Comparison of ENCODE assay signal across 21 cellular contexts in genomic region chr9:96175001-96175400, GRCh38.
A peak's percentile ranks its signal among the peaks of the same experiment; 100 is the strongest.
DNase-seq lines count a peak whose midpoint lies in the region; ATAC-seq, FAIRE-seq and TF ChIP-seq lines count a peak whose summit lies in the region.
"Had no signal": no experiment of that assay in that cellular context is flagged by ENCODE, and none has a peak within 500 bp of the region (broad histone marks: within the 10 kb centered on the region; RNA-seq: fewer than 3 reads in every experiment).

No MANE protein-coding gene starts in this region.

- CTCF ChIA-PET in HepG2 (lab: Yijun Ruan, JAX; ENCODE audit: low intra/inter-chr PET ratio, low total read pairs), result no interaction called here

- ATAC-seq in HepG2, result peak; percentile 86
- no peak for ATAC-seq in right lobe of liver
- peak; percentile 68 for ATAC-seq in left colon
- ATAC-seq in GM19467 (IDR thresholded peaks at IDR 0.05; ENCODE audit: unreplicated experiment), result no peak
- no peak for ATAC-seq in HG03159 (IDR thresholded peaks at IDR 0.05; ENCODE audit: unreplicated experiment)
- ATAC-seq: GM12878, HCT116 had no signal

- TF ChIP-seq RAD21 in HepG2 (CRISPR knock-in tag; IDR thresholded peaks at IDR 0.05), result no peak

- intact Hi-C loops in HepG2 (cut with micrococcal nuclease; ENCODE audit: unreplicated experiment), result no loop called here
- intact Hi-C loops in right lobe of liver (cut with DNase I), result no loop called here
- intact Hi-C loops in left colon (cut with DNase I, micrococcal nuclease), result no loop called here
- intact Hi-C loops in testis (cut with DNase I; ENCODE audit: low total_unique reads), result no loop called here

- no peak overlapping the region for H3K27ac ChIP-seq in HepG2 (ENCODE audit: extremely low read length, insufficient read depth, low read length)
- no peak overlapping the region for H3K27ac ChIP-seq in right lobe of liver
- peak overlapping the region; percentile 48 to 55 for H3K27ac ChIP-seq in testis

- H3K27me3 ChIP-seq in HepG2 (ENCODE audit: control insufficient read depth in 1 of 2, insufficient read depth in 2 of 2, low read length in 2 of 2), result peaks cover 1 to 19% of the 10 kb centered on the region in 2 experiments; a peak in 2 of 5 replicates
- no peaks in the 10 kb centered on the region for H3K27me3 ChIP-seq in right lobe of liver
- no peaks in the 10 kb centered on the region for H3K27me3 ChIP-seq in testis
- H3K27me3 ChIP-seq: BE2C had no signal

- TF ChIP-seq CTCF in HepG2 (CRISPR knock-in tag; IDR thresholded peaks at IDR 0.05) (no peak), right lobe of liver (IDR thresholded peaks at IDR 0.05) (no peak), testis (IDR thresholded peaks at IDR 0.05) (no peak)

- peak; percentile 56 for FAIRE-seq in HepG2 (lab: Jason Lieb, UNC)
- FAIRE-seq: D721Med, GM12878, HTR-8/SVneo had no signal

- H3K4me3 ChIP-seq in HepG2 (replicated peaks in 1 of 3; ENCODE audit: insufficient read depth in 1 of 3, low read depth in 2 of 3, low read length in 3 of 3), result no peak overlapping the region
- H3K4me3 ChIP-seq in right lobe of liver, result no peak overlapping the region
- no peak overlapping the region for H3K4me3 ChIP-seq in testis
- H3K4me3 ChIP-seq: GM12878 had no signal

- no peak overlapping the region for H3K9ac ChIP-seq in HepG2 (ENCODE audit: insufficient read depth, low read depth, low read length)

- no peaks in the 10 kb centered on the region for H4K20me1 ChIP-seq in HepG2 (ENCODE audit: insufficient read depth, low read length)

- DNase-seq in HepG2 (ENCODE audit: low spot score) (peak; percentile 24), right lobe of liver (no peak), left colon (no peak), testis (no peak)
- DNase-seq: ACHN; BE2C; C1 segment of cervical spinal cord; CD4-positive, CD25-positive, alpha-beta regulatory T cell; CD8-positive, alpha-beta memory T cell; COR-L47; DMS79 treated with DMSO at 0.1 percent for 48 hours; GOT3; H7; HFFc6; KG1 had no signal

- 29% methylated on average over 1 of the region's 1 CpG for WGBS in HepG2 (ENCODE audit: low lambda C conversion rate)
- 75% methylated on average over 1 of the region's 1 CpG for WGBS in right lobe of liver (ENCODE audit: insufficient coverage, low coverage, low lambda C conversion rate, missing lambda C conversion rate)
- 91 to 100% methylated on average over 1 of the region's 1 CpG for WGBS in testis, 2 donors

- POLR2A ChIA-PET in HepG2 (lab: Yijun Ruan, JAX), result no interaction called here

- no peak overlapping the region for H3K4me2 ChIP-seq in HepG2 (ENCODE audit: low read depth, low read length)

- no peaks in the 10 kb centered on the region for H3K79me2 ChIP-seq in HepG2 (ENCODE audit: insufficient read depth, low read length)

- H3K4me1 ChIP-seq in HepG2 (ENCODE audit: insufficient read depth, low read length) (peaks cover 27% of the 10 kb centered on the region), right lobe of liver (no peaks in the 10 kb centered on the region), testis (peaks cover 52% of the 10 kb centered on the region)
- H3K4me1 ChIP-seq: BE2C had no signal

- BruUV-seq in HepG2 (replicated peaks; lab: Mats Ljungman, UMichigan), result no TSS peak

- TF ChIP-seq POLR2A in HepG2 (IDR thresholded peaks at IDR 0.05; ENCODE audit: insufficient read depth in 1 of 2, low read depth in 2 of 2, low read length in 2 of 2) (no peak), right lobe of liver (IDR thresholded peaks at IDR 0.05) (no peak), testis (IDR thresholded peaks at IDR 0.05) (no peak)

- in situ Hi-C loops in HepG2 (cut with HindIII; ENCODE audit: extremely low pct_ligation_motif_present, low pct_unique_long_range_greater_than_20kb), result no loop called here

- H2AFZ ChIP-seq in HepG2 (ENCODE audit: low read length), result no peak overlapping the region

- H3K9me3 ChIP-seq in HepG2 (ENCODE audit: low read length) (no peaks in the 10 kb centered on the region), right lobe of liver (no peaks in the 10 kb centered on the region), testis (no peaks in the 10 kb centered on the region)
- H3K9me3 ChIP-seq: BE2C had no signal

- no peak for TF ChIP-seq EP300 in HepG2 (IDR thresholded peaks at IDR 0.05; ENCODE audit: low read depth in 2 of 2, low read length in 2 of 2)
- TF ChIP-seq EP300 in HepG2 (CRISPR knock-in tag; IDR thresholded peaks at IDR 0.05; ENCODE audit: borderline replicate concordance), result no peak

- H3K36me3 ChIP-seq in HepG2 (replicated peaks in 1 of 2; ENCODE audit: control insufficient read depth in 1 of 2, insufficient read depth in 2 of 2, low read length in 2 of 2), result no peaks in the 10 kb centered on the region
- H3K36me3 ChIP-seq in right lobe of liver, result no peaks in the 10 kb centered on the region
- H3K36me3 ChIP-seq in testis (ENCODE audit: low read depth, missing control alignments), result no peaks in the 10 kb centered on the region
- H3K36me3 ChIP-seq: BE2C had no signal

TF ChIP-seq in HepG2, 621 proteins besides CTCF, POLR2A, EP300 and RAD21 (continues in another document):
- no peak for TF ChIP-seq ZNF441 (CRISPR knock-in tag; IDR thresholded peaks at IDR 0.05; ENCODE audit: borderline replicate concordance)
- TF ChIP-seq SUZ12 (IDR thresholded peaks at IDR 0.05; ENCODE audit: low read depth, low read length), result no peak
- no peak for TF ChIP-seq ZNF432 (CRISPR knock-in tag; IDR thresholded peaks at IDR 0.05; ENCODE audit: borderline replicate concordance)
- no peak for TF ChIP-seq JUNB (CRISPR knock-in tag; IDR thresholded peaks at IDR 0.05; ENCODE audit: borderline replicate concordance)
- no peak for TF ChIP-seq ZBED4 (CRISPR knock-in tag; IDR thresholded peaks at IDR 0.05; ENCODE audit: borderline replicate concordance)
- TF ChIP-seq TBX3 (IDR thresholded peaks at IDR 0.05; ENCODE audit: borderline replicate concordance), result no peak
- TF ChIP-seq LBX2 (CRISPR knock-in tag; IDR thresholded peaks at IDR 0.05; ENCODE audit: borderline replicate concordance), result no peak
- TF ChIP-seq RFXANK (CRISPR knock-in tag; IDR thresholded peaks at IDR 0.05), result no peak
- TF ChIP-seq ZNF431 (CRISPR knock-in tag; IDR thresholded peaks at IDR 0.05; ENCODE audit: borderline replicate concordance, low read depth), result no peak
- no peak for TF ChIP-seq TERF1 (CRISPR knock-in tag; IDR thresholded peaks at IDR 0.05)
- TF ChIP-seq ZBTB8A (CRISPR knock-in tag; IDR thresholded peaks at IDR 0.05; ENCODE audit: borderline replicate concordance, low read depth), result no peak
- no peak for TF ChIP-seq CHCHD3 (CRISPR knock-in tag; IDR thresholded peaks at IDR 0.05)
- TF ChIP-seq CERS6 (CRISPR knock-in tag; IDR thresholded peaks at IDR 0.05), result no peak
- TF ChIP-seq ZNF720 (CRISPR knock-in tag; IDR thresholded peaks at IDR 0.05), result no peak
- no peak for TF ChIP-seq HNF4A (CRISPR knock-in tag; IDR thresholded peaks at IDR 0.05)
- no peak for TF ChIP-seq ATF3 (CRISPR knock-in tag; IDR thresholded peaks at IDR 0.05)

Comparison
In these comparisons a context has a peak if more than half of its experiments do, and no peak if none do; other contexts are left out.
1. ATAC-seq: peak in HepG2 (single experiment) and left colon (single experiment); none in right lobe of liver (0 of 4), GM19467 (single experiment) and HG03159 (single experiment).
2. H3K27ac ChIP-seq: peak in testis (2 of 2); none in HepG2 (single experiment) and right lobe of liver (0 of 3).